ENCODE assay signal across 25 cellular contexts in the genomic region with DNA sequence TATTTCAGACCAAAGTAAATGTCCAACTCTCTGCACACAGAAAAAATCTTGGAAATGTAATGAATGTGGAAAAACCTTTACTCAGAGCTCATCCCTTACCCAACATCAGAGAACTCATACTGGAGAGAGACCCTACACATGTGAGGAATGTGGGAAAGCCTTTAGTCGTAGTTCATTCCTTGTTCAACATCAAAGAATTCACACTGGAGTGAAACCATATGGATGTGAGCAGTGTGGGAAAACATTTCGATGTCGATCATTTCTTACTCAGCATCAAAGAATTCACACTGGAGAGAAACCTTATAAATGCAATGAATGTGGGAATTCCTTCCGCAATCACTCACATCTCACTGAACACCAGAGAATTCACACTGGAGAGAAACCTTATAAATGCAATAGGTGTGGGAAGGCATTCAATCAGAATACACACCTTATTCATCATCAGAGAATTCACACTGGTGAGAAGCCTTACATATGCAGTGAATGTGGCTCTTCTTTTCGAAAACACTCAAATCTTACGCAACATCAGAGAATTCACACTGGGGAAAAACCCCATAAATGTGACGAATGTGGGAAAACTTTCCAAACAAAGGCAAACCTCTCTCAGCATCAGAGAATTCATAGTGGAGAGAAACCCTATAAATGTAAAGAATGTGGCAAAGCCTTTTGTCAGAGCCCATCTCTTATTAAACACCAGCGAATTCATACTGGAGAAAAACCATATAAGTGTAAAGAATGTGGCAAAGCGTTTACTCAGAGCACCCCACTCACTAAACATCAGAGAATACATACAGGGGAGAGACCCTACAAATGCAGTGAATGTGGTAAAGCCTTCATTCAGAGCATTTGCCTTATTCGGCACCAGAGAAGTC. TPM values are rescaled to one million over a fixed set of nuclear protein-coding genes. Genes with fewer than 3 reads are reported as not detected.
DNase-seq lines count a peak whose midpoint lies in the region; ATAC-seq and TF ChIP-seq lines count a peak whose summit lies in the region.
"Had no signal": no experiment of that assay in that cellular context is flagged by ENCODE, and none has a peak within 500 bp of the region (broad histone marks: within the 10 kb centered on the region; RNA-seq: fewer than 3 reads in every experiment).

No MANE protein-coding gene starts in this region.

- no peaks in the 10 kb centered on the region for H3K4me1 ChIP-seq in skeletal muscle tissue (ENCODE audit: control insufficient read depth in 3 of 3, insufficient read depth in 3 of 3, low read length in 3 of 3)
- H3K4me1 ChIP-seq: esophagus squamous epithelium, transverse colon had no signal

- H3K27me3 ChIP-seq in skeletal muscle tissue (ENCODE audit: control insufficient read depth in 3 of 3, insufficient read depth in 3 of 3, low read length in 3 of 3) = no peaks in the 10 kb centered on the region
- H3K27me3 ChIP-seq: esophagus squamous epithelium, transverse colon had no signal

- DNase-seq in DMS 273 (lab: John Stamatoyannopoulos, UW; ENCODE audit: unreplicated experiment) (peak; percentile 5), DMS 273 treated with DMSO at 0.1 percent for 48 hours (lab: John Stamatoyannopoulos, UW) (no peak), astrocyte of the hippocampus (ENCODE audit: low read depth, low spot score) (peak; percentile 5), fibroblast of mammary gland (ENCODE audit: low read depth) (peak; percentile 30), NCI-H774 (lab: John Stamatoyannopoulos, UW) (no peak), NCI-H146 (lab: John Stamatoyannopoulos, UW) (no peak)
- DNase-seq: activated CD4-positive, alpha-beta T cell treated with anti-CD3 and anti-CD28 coated beads for 4 hours; activated CD8-positive, alpha-beta memory T cell treated with anti-CD3 and anti-CD28 coated beads, Interleukin-2, amount 10 ng/mL, durations not matched to agents 7 days and 5 days; Calu3; esophagus squamous epithelium; naive thymus-derived CD4-positive, alpha-beta T cell; NCI-H2029 treated with DMSO at 0.1 percent for 48 hours; NCI-H510A treated with DMSO at 0.1 percent for 48 hours; SHP77; stimulated activated CD4-positive, alpha-beta T cell treated with anti-CD3 and anti-CD28 coated beads, Interleukin-1b, Interleukin-23, amount 100 ng/mL, for 48 hours; stimulated activated naive CD4-positive, alpha-beta T cell treated with Interleukin-2 at 50 U/mL for 16 hours; transverse colon had no signal

- H3K27ac ChIP-seq in skeletal muscle tissue (ENCODE audit: low read depth, low read length) = no peak overlapping the region
- H3K27ac ChIP-seq: 22Rv1, esophagus squamous epithelium, KMS-11, transverse colon had no signal

- no peak overlapping the region for H3K9ac ChIP-seq in skeletal muscle tissue (ENCODE audit: low read depth in 1 of 3, low read length in 3 of 3)
- H3K9ac ChIP-seq: KMS-11 had no signal

- ATAC-seq in activated CD4-positive, CD25-positive, alpha-beta regulatory T cell treated with anti-CD3 and anti-CD28 coated beads, Interleukin-2, amount 50 U/mL, for 24 hours = no peak
- ATAC-seq: activated CD8-positive, alpha-beta memory T cell treated with anti-CD3 and anti-CD28 coated beads, Interleukin-2, amount 10 ng/mL, durations not matched to agents 7 days and 5 days; activated T-helper 17 cell treated with anti-CD3 and anti-CD28 coated beads, Interleukin-2, amount 50 U/mL, for 72 hours; naive thymus-derived CD4-positive, alpha-beta T cell; sciatic nerve had no signal

- H3K9me3 ChIP-seq in skeletal muscle tissue (ENCODE audit: control insufficient read depth in 3 of 3, low read length in 3 of 3) = peaks cover 33 to 67% (median 58%) of the 10 kb centered on the region in 3 donors

- peaks cover 43 to 57% (median 48%) of the 10 kb centered on the region in 3 donors for H3K36me3 ChIP-seq in skeletal muscle tissue (ENCODE audit: control insufficient read depth in 3 of 3, insufficient read depth in 3 of 3, low read length in 3 of 3)

- no peak for TF ChIP-seq CTCF in fibroblast of mammary gland (conservative IDR thresholded peaks at IDR 0.05; ENCODE audit: control insufficient read depth, insufficient read depth, low read depth, low read length)

- H3K4me3 ChIP-seq in fibroblast of mammary gland (ENCODE audit: control insufficient read depth, low read depth, low read length) (no peak overlapping the region), skeletal muscle tissue (ENCODE audit: low read length in 3 of 3) (peak overlapping the region in 2 of 3 donors; percentile 23 to 52)
- H3K4me3 ChIP-seq: lung had no signal

RNA-seq across cellular contexts. Expression of a gene that starts 8.0 kb away (rescaled TPM):
- 5.2 TPM for total RNA-seq in skeletal muscle tissue

RNA-seq across cellular contexts. Expression of a gene that starts 9.0 kb away (rescaled TPM):
- 5.2 TPM for total RNA-seq in skeletal muscle tissue
- total RNA-seq: osteocyte had no signal

RNA-seq across cellular contexts. Expression of a gene that starts 40.0 kb away (rescaled TPM):
- 12.0 TPM for total RNA-seq in skeletal muscle tissue

RNA-seq across cellular contexts. Expression of a gene that starts 40.1 kb away (rescaled TPM):
- total RNA-seq in skeletal muscle tissue = 6.3 TPM

Comparison
In these comparisons a context has a peak if more than half of its experiments do, and no peak if none do; other contexts are left out.
1. DNase-seq: peak in DMS 273 (single experiment), astrocyte of the hippocampus (single experiment) and fibroblast of mammary gland (single experiment); none in DMS 273 treated with DMSO at 0.1 percent for 48 hours (single experiment), NCI-H774 (single experiment) and NCI-H146 (single experiment).